In the genomic region with DNA sequence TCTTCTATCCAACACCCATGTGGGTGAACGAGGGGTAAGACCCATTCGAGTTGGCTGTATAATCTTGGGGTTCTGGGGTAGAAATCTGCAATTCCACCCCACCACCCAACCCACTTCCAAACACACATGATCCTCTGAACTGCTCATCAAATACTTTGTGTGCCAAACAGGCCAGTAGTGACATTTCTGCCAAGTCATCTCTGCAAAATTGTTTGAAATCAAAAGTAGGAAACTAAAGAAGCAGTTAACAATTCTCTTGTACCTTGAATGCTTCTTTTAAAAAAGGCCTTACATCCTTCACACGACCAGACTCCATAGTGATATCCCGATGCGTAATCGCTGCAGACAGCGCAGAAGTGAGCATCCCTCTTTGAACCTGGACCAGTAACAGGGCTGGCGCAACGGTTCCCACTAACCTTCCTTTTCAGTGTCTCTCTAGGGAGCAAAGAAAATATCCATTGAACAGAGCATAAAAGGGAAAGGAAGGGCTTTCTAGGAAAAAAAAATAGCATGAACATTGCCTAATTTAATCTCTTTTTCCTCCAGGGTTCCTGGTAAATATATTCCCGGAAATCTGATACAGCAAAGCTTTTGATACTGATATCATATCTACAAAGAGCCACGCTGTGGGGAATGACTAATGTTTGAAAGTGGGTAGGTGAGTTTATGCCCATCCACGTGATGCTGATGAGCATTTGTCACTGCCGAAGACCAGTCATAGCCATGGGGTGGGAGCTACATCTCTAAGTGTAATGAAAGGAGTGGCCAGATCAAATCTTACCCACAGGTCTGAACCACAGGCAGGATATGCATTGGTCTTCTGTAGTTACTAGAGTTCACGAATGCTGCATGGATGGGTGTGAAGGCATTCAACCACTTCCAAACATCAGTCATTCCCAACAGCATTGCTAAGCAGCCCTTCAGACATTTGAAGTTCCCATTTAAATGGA, we compare ENCODE assay signal across 1 cellular context.
TF ChIP-seq lines count a peak whose summit lies in the region.

No MANE protein-coding gene starts in this region.

TF ChIP-seq in K562, 482 proteins besides CTCF, POLR2A, EP300 and RAD21 (continued from another document and continues in another):
- TF ChIP-seq, protein P1, sequence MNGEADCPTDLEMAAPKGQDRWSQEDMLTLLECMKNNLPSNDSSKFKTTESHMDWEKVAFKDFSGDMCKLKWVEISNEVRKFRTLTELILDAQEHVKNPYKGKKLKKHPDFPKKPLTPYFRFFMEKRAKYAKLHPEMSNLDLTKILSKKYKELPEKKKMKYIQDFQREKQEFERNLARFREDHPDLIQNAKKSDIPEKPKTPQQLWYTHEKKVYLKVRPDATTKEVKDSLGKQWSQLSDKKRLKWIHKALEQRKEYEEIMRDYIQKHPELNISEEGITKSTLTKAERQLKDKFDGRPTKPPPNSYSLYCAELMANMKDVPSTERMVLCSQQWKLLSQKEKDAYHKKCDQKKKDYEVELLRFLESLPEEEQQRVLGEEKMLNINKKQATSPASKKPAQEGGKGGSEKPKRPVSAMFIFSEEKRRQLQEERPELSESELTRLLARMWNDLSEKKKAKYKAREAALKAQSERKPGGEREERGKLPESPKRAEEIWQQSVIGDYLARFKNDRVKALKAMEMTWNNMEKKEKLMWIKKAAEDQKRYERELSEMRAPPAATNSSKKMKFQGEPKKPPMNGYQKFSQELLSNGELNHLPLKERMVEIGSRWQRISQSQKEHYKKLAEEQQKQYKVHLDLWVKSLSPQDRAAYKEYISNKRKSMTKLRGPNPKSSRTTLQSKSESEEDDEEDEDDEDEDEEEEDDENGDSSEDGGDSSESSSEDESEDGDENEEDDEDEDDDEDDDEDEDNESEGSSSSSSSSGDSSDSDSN (IDR thresholded peaks at IDR 0.05; ENCODE audit: borderline replicate concordance in 1 of 2, low read depth in 2 of 2, low read length in 2 of 2), result no peak
- TF ChIP-seq FOSL1 (tag; conservative IDR thresholded peaks at IDR 0.05) (peak; percentile 98), JUND (IDR thresholded peaks at IDR 0.05; ENCODE audit: borderline replicate concordance, low read depth, low read length) (peak; percentile 81), JUND (tag; IDR thresholded peaks at IDR 0.05; ENCODE audit: borderline replicate concordance, low read depth, low read length) (peak; percentile 77; the same call in 1 of the 3 replicates), ZNF140 (CRISPR knock-in tag; IDR thresholded peaks at IDR 0.05) (no peak), RREB1 (CRISPR knock-in tag; IDR thresholded peaks at IDR 0.05) (no peak), KLF10 (CRISPR knock-in tag; IDR thresholded peaks at IDR 0.05) (no peak), NCOA1 (IDR thresholded peaks at IDR 0.05; ENCODE audit: low read depth) (peak; percentile 41; the same call in 1 of the 2 replicates), CC2D1A (IDR thresholded peaks at IDR 0.05) (no peak), ZNF764 (CRISPR knock-in tag; IDR thresholded peaks at IDR 0.05; ENCODE audit: low read depth) (no peak), CEBPB (tag; IDR thresholded peaks at IDR 0.05) (peak; percentile 48), TCF3 (CRISPR knock-in tag; IDR thresholded peaks at IDR 0.05) (peak; percentile 82), TOE1 (IDR thresholded peaks at IDR 0.05; ENCODE audit: borderline replicate concordance) (0 out of 2 replicates have a peak, but pooled peaks have one; percentile 32), TOE1 (CRISPR knock-in tag; IDR thresholded peaks at IDR 0.05; ENCODE audit: borderline replicate concordance, low read depth) (no peak), ZC3H4 (CRISPR knock-in tag; IDR thresholded peaks at IDR 0.05; ENCODE audit: borderline replicate concordance) (no peak), ZNF316 (IDR thresholded peaks at IDR 0.05) (peak; percentile 71), ZNF253 (CRISPR knock-in tag; conservative IDR thresholded peaks at IDR 0.05) (no peak), NCOA6 (IDR thresholded peaks at IDR 0.05) (no peak), USF1 (CRISPR knock-in tag; IDR thresholded peaks at IDR 0.05) (peak; percentile 73), SLC30A9 (CRISPR knock-in tag; IDR thresholded peaks at IDR 0.05) (no peak), ZNF197 (CRISPR knock-in tag; IDR thresholded peaks at IDR 0.05; ENCODE audit: low read depth) (no peak), ILK (tag; IDR thresholded peaks at IDR 0.05; ENCODE audit: borderline replicate concordance, low read depth) (no peak), SRSF1 (IDR thresholded peaks at IDR 0.05; ENCODE audit: low read depth, low read length) (no peak), HDAC3 (IDR thresholded peaks at IDR 0.05; ENCODE audit: borderline replicate concordance, partially characterized antibody) (peak; percentile 64), TRIM24 (IDR thresholded peaks at IDR 0.05) (0 out of 4 replicates have a peak, but pooled peaks of 1 of the 2 experiments have one; percentile 52), ZBTB1 (CRISPR knock-in tag; IDR thresholded peaks at IDR 0.05; ENCODE audit: borderline replicate concordance, low read depth) (no peak), MITF (IDR thresholded peaks at IDR 0.05) (0 out of 2 replicates have a peak, but pooled peaks have one; percentile 42), CBFA2T2 (conservative IDR thresholded peaks at IDR 0.05) (peak; percentile 73), NR2F6 (CRISPR knock-in tag; IDR thresholded peaks at IDR 0.05) (no peak), RCOR1 (IDR thresholded peaks at IDR 0.05; ENCODE audit: borderline replicate concordance in 1 of 2, low read depth in 2 of 2, low read length in 2 of 2) (peak in 1 of 2 experiments; percentile 77; a peak in 2 of 4 replicates), ZNF445 (CRISPR knock-in tag; IDR thresholded peaks at IDR 0.05; ENCODE audit: low read depth) (no peak), RNF2 (IDR thresholded peaks at IDR 0.05) (no peak), MEIS2 (IDR thresholded peaks at IDR 0.05; ENCODE audit: partially characterized antibody) (peak; percentile 76), DPF2 (IDR thresholded peaks at IDR 0.05) (peak; percentile 88), LEF1 (IDR thresholded peaks at IDR 0.05) (peak; percentile 59; the same call in 1 of the 2 replicates), PKNOX1 (IDR thresholded peaks at IDR 0.05) (peak; percentile 70), BRD9 (IDR thresholded peaks at IDR 0.05; ENCODE audit: low read depth, partially characterized antibody) (no peak)
- TF ChIP-seq, protein P2, sequence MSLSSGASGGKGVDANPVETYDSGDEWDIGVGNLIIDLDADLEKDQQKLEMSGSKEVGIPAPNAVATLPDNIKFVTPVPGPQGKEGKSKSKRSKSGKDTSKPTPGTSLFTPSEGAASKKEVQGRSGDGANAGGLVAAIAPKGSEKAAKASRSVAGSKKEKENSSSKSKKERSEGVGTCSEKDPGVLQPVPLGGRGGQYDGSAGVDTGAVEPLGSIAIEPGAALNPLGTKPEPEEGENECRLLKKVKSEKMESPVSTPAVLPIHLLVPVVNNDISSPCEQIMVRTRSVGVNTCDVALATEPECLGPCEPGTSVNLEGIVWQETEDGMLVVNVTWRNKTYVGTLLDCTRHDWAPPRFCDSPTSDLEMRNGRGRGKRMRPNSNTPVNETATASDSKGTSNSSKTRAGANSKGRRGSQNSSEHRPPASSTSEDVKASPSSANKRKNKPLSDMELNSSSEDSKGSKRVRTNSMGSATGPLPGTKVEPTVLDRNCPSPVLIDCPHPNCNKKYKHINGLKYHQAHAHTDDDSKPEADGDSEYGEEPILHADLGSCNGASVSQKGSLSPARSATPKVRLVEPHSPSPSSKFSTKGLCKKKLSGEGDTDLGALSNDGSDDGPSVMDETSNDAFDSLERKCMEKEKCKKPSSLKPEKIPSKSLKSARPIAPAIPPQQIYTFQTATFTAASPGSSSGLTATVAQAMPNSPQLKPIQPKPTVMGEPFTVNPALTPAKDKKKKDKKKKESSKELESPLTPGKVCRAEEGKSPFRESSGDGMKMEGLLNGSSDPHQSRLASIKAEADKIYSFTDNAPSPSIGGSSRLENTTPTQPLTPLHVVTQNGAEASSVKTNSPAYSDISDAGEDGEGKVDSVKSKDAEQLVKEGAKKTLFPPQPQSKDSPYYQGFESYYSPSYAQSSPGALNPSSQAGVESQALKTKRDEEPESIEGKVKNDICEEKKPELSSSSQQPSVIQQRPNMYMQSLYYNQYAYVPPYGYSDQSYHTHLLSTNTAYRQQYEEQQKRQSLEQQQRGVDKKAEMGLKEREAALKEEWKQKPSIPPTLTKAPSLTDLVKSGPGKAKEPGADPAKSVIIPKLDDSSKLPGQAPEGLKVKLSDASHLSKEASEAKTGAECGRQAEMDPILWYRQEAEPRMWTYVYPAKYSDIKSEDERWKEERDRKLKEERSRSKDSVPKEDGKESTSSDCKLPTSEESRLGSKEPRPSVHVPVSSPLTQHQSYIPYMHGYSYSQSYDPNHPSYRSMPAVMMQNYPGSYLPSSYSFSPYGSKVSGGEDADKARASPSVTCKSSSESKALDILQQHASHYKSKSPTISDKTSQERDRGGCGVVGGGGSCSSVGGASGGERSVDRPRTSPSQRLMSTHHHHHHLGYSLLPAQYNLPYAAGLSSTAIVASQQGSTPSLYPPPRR (CRISPR knock-in tag; IDR thresholded peaks at IDR 0.05; ENCODE audit: borderline replicate concordance), result no peak
- TF ChIP-seq, protein P3, sequence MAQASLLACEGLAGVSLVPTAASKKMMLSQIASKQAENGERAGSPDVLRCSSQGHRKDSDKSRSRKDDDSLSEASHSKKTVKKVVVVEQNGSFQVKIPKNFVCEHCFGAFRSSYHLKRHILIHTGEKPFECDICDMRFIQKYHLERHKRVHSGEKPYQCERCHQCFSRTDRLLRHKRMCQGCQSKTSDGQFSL (CRISPR knock-in tag; IDR thresholded peaks at IDR 0.05), result no peak
- TF ChIP-seq, protein P3 (tag; IDR thresholded peaks at IDR 0.05), result no peak
- TF ChIP-seq, protein P4, sequence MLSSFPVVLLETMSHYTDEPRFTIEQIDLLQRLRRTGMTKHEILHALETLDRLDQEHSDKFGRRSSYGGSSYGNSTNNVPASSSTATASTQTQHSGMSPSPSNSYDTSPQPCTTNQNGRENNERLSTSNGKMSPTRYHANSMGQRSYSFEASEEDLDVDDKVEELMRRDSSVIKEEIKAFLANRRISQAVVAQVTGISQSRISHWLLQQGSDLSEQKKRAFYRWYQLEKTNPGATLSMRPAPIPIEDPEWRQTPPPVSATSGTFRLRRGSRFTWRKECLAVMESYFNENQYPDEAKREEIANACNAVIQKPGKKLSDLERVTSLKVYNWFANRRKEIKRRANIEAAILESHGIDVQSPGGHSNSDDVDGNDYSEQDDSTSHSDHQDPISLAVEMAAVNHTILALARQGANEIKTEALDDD (IDR thresholded peaks at IDR 0.05), result peak; percentile 75
